ENCODE assay signal across 2 cellular contexts in genomic region chr6:83185096-83185495, GRCh38.
TF ChIP-seq lines count a peak whose summit lies in the region.

No MANE protein-coding gene starts in this region.

TF ChIP-seq in IMR-90, 13 proteins besides CTCF, POLR2A, EP300 and RAD21:
- TF ChIP-seq CEBPB (IDR thresholded peaks at IDR 0.05; ENCODE audit: low read depth, low read length) (no peak), MAZ (IDR thresholded peaks at IDR 0.05; ENCODE audit: borderline replicate concordance, low read depth, low read length) (no peak), MXI1 (IDR thresholded peaks at IDR 0.05; ENCODE audit: borderline replicate concordance, low read depth, low read length) (no peak), ELK1 (IDR thresholded peaks at IDR 0.05; ENCODE audit: borderline replicate concordance, low read depth, low read length) (no peak), MAFK (IDR thresholded peaks at IDR 0.05; ENCODE audit: low read depth, low read length) (no peak), USF2 (IDR thresholded peaks at IDR 0.05; ENCODE audit: low read depth, low read length) (no peak), RFX5 (IDR thresholded peaks at IDR 0.05; ENCODE audit: low read depth, low read length) (no peak), FOS (IDR thresholded peaks at IDR 0.05; ENCODE audit: low read depth, low read length) (no peak), SMC3 (IDR thresholded peaks at IDR 0.05; ENCODE audit: low read depth, low read length) (no peak), RCOR1 (IDR thresholded peaks at IDR 0.05; ENCODE audit: insufficient replicate concordance, low read length) (no peak), NFE2L2 (IDR thresholded peaks at IDR 0.05; ENCODE audit: low read depth, low read length) (no peak), BHLHE40 (IDR thresholded peaks at IDR 0.05; ENCODE audit: low read depth, low read length) (no peak), CHD1 (IDR thresholded peaks at IDR 0.05; ENCODE audit: low read depth, low read length) (no peak)

TF ChIP-seq in WTC11, 78 proteins besides CTCF, POLR2A, EP300 and RAD21:
- TF ChIP-seq SOX15 (CRISPR knock-in tag; IDR thresholded peaks at IDR 0.05): no peak
- no peak for TF ChIP-seq ATF3 (CRISPR knock-in tag; conservative IDR thresholded peaks at IDR 0.05)
- TF ChIP-seq GABPB1 (CRISPR knock-in tag; IDR thresholded peaks at IDR 0.05): no peak
- TF ChIP-seq IRF2 (CRISPR knock-in tag; IDR thresholded peaks at IDR 0.05; ENCODE audit: borderline replicate concordance, low read depth): no peak
- no peak for TF ChIP-seq OVOL2 (CRISPR knock-in tag; IDR thresholded peaks at IDR 0.05; ENCODE audit: borderline replicate concordance)
- no peak for TF ChIP-seq CDX4 (CRISPR knock-in tag; IDR thresholded peaks at IDR 0.05; ENCODE audit: borderline replicate concordance)
- no peak for TF ChIP-seq TCF7 (CRISPR knock-in tag; IDR thresholded peaks at IDR 0.05; ENCODE audit: low read depth)
- no peak for TF ChIP-seq JUN (CRISPR knock-in tag; IDR thresholded peaks at IDR 0.05)
- TF ChIP-seq ZNF121 (CRISPR knock-in tag; IDR thresholded peaks at IDR 0.05): no peak
- TF ChIP-seq PRDM15 (CRISPR knock-in tag; IDR thresholded peaks at IDR 0.05): no peak
- no peak for TF ChIP-seq ZBTB21 (CRISPR knock-in tag; IDR thresholded peaks at IDR 0.05; ENCODE audit: borderline replicate concordance)
- TF ChIP-seq RORB (CRISPR knock-in tag; IDR thresholded peaks at IDR 0.05): no peak
- TF ChIP-seq NFYB (CRISPR knock-in tag; conservative IDR thresholded peaks at IDR 0.05; ENCODE audit: low read depth): no peak
- TF ChIP-seq ZNF138 (CRISPR knock-in tag; conservative IDR thresholded peaks at IDR 0.05): no peak
- no peak for TF ChIP-seq SMAD3 (CRISPR knock-in tag; IDR thresholded peaks at IDR 0.05; ENCODE audit: borderline replicate concordance)
- TF ChIP-seq ARID4B (CRISPR knock-in tag; IDR thresholded peaks at IDR 0.05; ENCODE audit: borderline replicate concordance): no peak
- no peak for TF ChIP-seq NR2C2 (CRISPR knock-in tag; IDR thresholded peaks at IDR 0.05)
- TF ChIP-seq STAT6 (CRISPR knock-in tag; conservative IDR thresholded peaks at IDR 0.05; ENCODE audit: low read depth): no peak
- TF ChIP-seq ZNF281 (CRISPR knock-in tag; IDR thresholded peaks at IDR 0.05): no peak
- no peak for TF ChIP-seq CREM (CRISPR knock-in tag; IDR thresholded peaks at IDR 0.05)
